9 cellular contexts compared by ENCODE assay signal in the genomic region with DNA sequence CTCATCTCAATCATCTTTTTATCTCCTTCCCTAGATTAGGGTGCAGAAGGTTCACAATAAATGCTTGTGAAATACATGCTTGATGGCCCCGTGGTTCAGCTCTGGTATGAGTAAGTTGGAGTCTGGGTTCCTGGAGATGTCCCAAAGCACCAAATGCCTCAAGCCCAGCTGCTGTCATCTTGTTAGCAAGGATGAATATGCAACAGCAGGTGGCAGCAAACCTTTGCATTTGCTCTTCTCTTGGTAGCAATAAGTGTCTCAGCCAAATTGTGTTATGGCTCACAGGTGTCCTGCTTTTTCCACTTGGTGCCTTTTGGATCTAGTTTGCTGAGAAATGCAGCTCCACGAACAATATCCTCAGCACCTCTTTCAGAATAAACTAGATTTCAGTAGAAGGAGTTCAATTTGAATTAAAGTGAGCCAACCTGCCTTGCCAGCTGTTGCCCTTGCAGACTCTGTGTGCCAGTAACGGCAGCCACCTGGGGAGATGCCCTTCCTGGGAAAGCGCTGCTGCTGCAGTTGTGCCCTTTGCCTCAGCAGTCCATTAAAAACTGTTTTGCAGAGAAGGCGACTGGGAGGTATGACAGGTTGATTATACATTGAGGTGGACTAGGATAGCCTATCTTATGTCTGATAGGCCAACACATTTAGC.
DNase-seq lines count a peak whose midpoint lies in the region; ATAC-seq and TF ChIP-seq lines count a peak whose summit lies in the region.
"Had no signal": no experiment of that assay in that cellular context is flagged by ENCODE, and none has a peak within 500 bp of the region (broad histone marks: within the 10 kb centered on the region; RNA-seq: fewer than 3 reads in every experiment).

No MANE protein-coding gene starts in this region.

- TF ChIP-seq CTCF in GM20000 (IDR thresholded peaks at IDR 0.05; ENCODE audit: extremely low read depth, missing control alignments): peak; percentile 39
- TF ChIP-seq CTCF in nephron progenitor cell (IDR thresholded peaks at IDR 0.05): peak; percentile 66
- TF ChIP-seq CTCF in coronary artery (IDR thresholded peaks at IDR 0.05): no peak

- no peak overlapping the region for H3K27ac Mint-ChIP-seq in nephron progenitor cell
- H3K27ac Mint-ChIP-seq in activated T-helper 2 cell treated with anti-CD3 and anti-CD28 coated beads, Interferon-gamma antibody, Interleukin-2, Interleukin-4, amounts not matched to agents 10 μg/mL and 5 μg/mL and 100 μg/mL, durations not matched to agents 14 hours and 24 hours and 36 hours: no peak overlapping the region
- H3K27ac Mint-ChIP-seq: activated B cell treated with CpG ODN at 0.5 μM for 24 hours had no signal

- H3K36me3 Mint-ChIP-seq in nephron progenitor cell (ENCODE audit: low read depth): peaks cover 4% of the 10 kb centered on the region
- H3K36me3 Mint-ChIP-seq in activated T-helper 2 cell treated with anti-CD3 and anti-CD28 coated beads, Interferon-gamma antibody, Interleukin-2, Interleukin-4, amounts not matched to agents 10 μg/mL and 5 μg/mL and 100 μg/mL, durations not matched to agents 14 hours and 24 hours and 36 hours (ENCODE audit: low read depth): no peaks in the 10 kb centered on the region

- intact Hi-C loops in activated T-helper 2 cell treated with anti-CD3 and anti-CD28 coated beads, Interferon-gamma antibody, Interleukin-2, Interleukin-4, amounts not matched to agents 10 μg/mL and 5 μg/mL and 100 μg/mL, durations not matched to agents 14 hours and 24 hours and 36 hours (cut with micrococcal nuclease): loop anchor here (5.0 kb wide), 1 partner anchor 1098 kb away; no protein-coding TSS in a partner anchor

- DNase-seq in DMS153 treated with DMSO at 0.1 percent for 48 hours (lab: John Stamatoyannopoulos, UW; ENCODE audit: unreplicated experiment) (peak; percentile 27), GM20000 (ENCODE audit: low spot score) (peak; percentile 38), NAMALWA (ENCODE audit: low spot score) (peak; percentile 49), SHP77 treated with DMSO at 0.1 percent for 48 hours (lab: John Stamatoyannopoulos, UW) (peak; percentile 57), nephron progenitor cell (peak; percentile 55), coronary artery (ENCODE audit: low spot score) (no peak)
- DNase-seq in activated T-helper 2 cell treated with anti-CD3 and anti-CD28 coated beads, Interferon-gamma antibody, Interleukin-2, Interleukin-4, amounts not matched to agents 10 μg/mL and 5 μg/mL and 100 μg/mL, durations not matched to agents 14 hours and 24 hours and 36 hours (ENCODE audit: low spot score): no peak
- DNase-seq: activated B cell treated with CpG ODN at 0.5 μM for 24 hours had no signal

- H3K4me3 Mint-ChIP-seq in nephron progenitor cell: no peak overlapping the region
- H3K4me3 Mint-ChIP-seq in activated T-helper 2 cell treated with anti-CD3 and anti-CD28 coated beads, Interferon-gamma antibody, Interleukin-2, Interleukin-4, amounts not matched to agents 10 μg/mL and 5 μg/mL and 100 μg/mL, durations not matched to agents 14 hours and 24 hours and 36 hours (ENCODE audit: low read depth): no peak overlapping the region
- H3K4me3 Mint-ChIP-seq: activated B cell treated with CpG ODN at 0.5 μM for 24 hours had no signal

- peak; percentile 71 for ATAC-seq in esophagus mucosa

- H3K4me1 Mint-ChIP-seq in nephron progenitor cell: peaks cover 4% of the 10 kb centered on the region
- H3K4me1 Mint-ChIP-seq in activated T-helper 2 cell treated with anti-CD3 and anti-CD28 coated beads, Interferon-gamma antibody, Interleukin-2, Interleukin-4, amounts not matched to agents 10 μg/mL and 5 μg/mL and 100 μg/mL, durations not matched to agents 14 hours and 24 hours and 36 hours (ENCODE audit: low read depth): no peaks in the 10 kb centered on the region
- H3K4me1 Mint-ChIP-seq: activated B cell treated with CpG ODN at 0.5 μM for 24 hours had no signal

- H3K4me3 ChIP-seq in coronary artery: no peak overlapping the region

- peaks cover 13% of the 10 kb centered on the region for H3K9me3 Mint-ChIP-seq in nephron progenitor cell
- H3K9me3 Mint-ChIP-seq in activated T-helper 2 cell treated with anti-CD3 and anti-CD28 coated beads, Interferon-gamma antibody, Interleukin-2, Interleukin-4, amounts not matched to agents 10 μg/mL and 5 μg/mL and 100 μg/mL, durations not matched to agents 14 hours and 24 hours and 36 hours: no peaks in the 10 kb centered on the region

- H3K27me3 Mint-ChIP-seq in nephron progenitor cell (ENCODE audit: low read depth, poor library complexity): peaks cover 2% of the 10 kb centered on the region
- H3K27me3 Mint-ChIP-seq in activated T-helper 2 cell treated with anti-CD3 and anti-CD28 coated beads, Interferon-gamma antibody, Interleukin-2, Interleukin-4, amounts not matched to agents 10 μg/mL and 5 μg/mL and 100 μg/mL, durations not matched to agents 14 hours and 24 hours and 36 hours (ENCODE audit: low read depth): peaks cover 2% of the 10 kb centered on the region

- H3K27ac ChIP-seq in coronary artery: no peak overlapping the region

Comparison
In these comparisons a context has a peak if more than half of its experiments do, and no peak if none do; other contexts are left out.
1. DNase-seq: peak in DMS153 treated with DMSO at 0.1 percent for 48 hours (single experiment), GM20000 (single experiment), NAMALWA (single experiment), SHP77 treated with DMSO at 0.1 percent for 48 hours (single experiment) and nephron progenitor cell (single experiment); none in activated T-helper 2 cell treated with anti-CD3 and anti-CD28 coated beads, Interferon-gamma antibody, Interleukin-2, Interleukin-4, amounts not matched to agents 10 μg/mL and 5 μg/mL and 100 μg/mL, durations not matched to agents 14 hours and 24 hours and 36 hours (single experiment) and coronary artery (single experiment).